Comparison of ENCODE assay signal across 24 cellular contexts in genomic region chr7:64099656-64100531, GRCh38. TPM values are rescaled to one million over a fixed set of nuclear protein-coding genes. Genes with fewer than 3 reads are reported as not detected.
DNase-seq lines count a peak whose midpoint lies in the region; ATAC-seq and TF ChIP-seq lines count a peak whose summit lies in the region.
"Had no signal": no experiment of that assay in that cellular context is flagged by ENCODE, and none has a peak within 500 bp of the region (broad histone marks: within the 10 kb centered on the region; RNA-seq: fewer than 3 reads in every experiment).

No MANE protein-coding gene starts in this region.

- no peak overlapping the region for H3K27ac ChIP-seq in right cardiac atrium (ENCODE audit: low read length)
- H3K27ac ChIP-seq in suprapubic skin: no peak overlapping the region
- H3K27ac ChIP-seq: BLaER1 had no signal

- no peak for TF ChIP-seq POLR2A in suprapubic skin (IDR thresholded peaks at IDR 0.05)

- no peaks in the 10 kb centered on the region for H3K36me3 ChIP-seq in suprapubic skin
- H3K36me3 ChIP-seq: BLaER1 had no signal

- H3K27me3 ChIP-seq in right cardiac atrium (ENCODE audit: control insufficient read depth, insufficient read depth) (no peaks in the 10 kb centered on the region), suprapubic skin (no peaks in the 10 kb centered on the region)
- H3K27me3 ChIP-seq: BLaER1 had no signal

- H3K9me3 ChIP-seq in right cardiac atrium (ENCODE audit: control insufficient read depth, low read length) (peaks cover 7% of the 10 kb centered on the region), suprapubic skin (peaks cover 43% of the 10 kb centered on the region)

- intact Hi-C loops in cardiac septum (cut with DNase I) (no loop called here), right cardiac atrium (cut with DNase I) (loop anchor here in 1 of 4 donors (10.0 kb wide), 1 partner anchor 215 kb away; no protein-coding TSS in a partner anchor)

- H3K4me1 ChIP-seq in right cardiac atrium (ENCODE audit: control insufficient read depth, insufficient read depth, low read length): no peaks in the 10 kb centered on the region
- H3K4me1 ChIP-seq in suprapubic skin: no peaks in the 10 kb centered on the region
- H3K4me1 ChIP-seq: BLaER1 had no signal

- DNase-seq in cardiac septum (ENCODE audit: low spot score) (peak; percentile 57), right cardiac atrium (no peak), mesenteric fat pad (ENCODE audit: low spot score) (peak; percentile 79), suprapubic skin (ENCODE audit: low spot score in 2 of 2) (peak; percentile 28 to 67), ACHN (no peak)
- no peak for DNase-seq in activated CD8-positive, alpha-beta memory T cell treated with anti-CD3 and anti-CD28 coated beads, Interleukin-2, amount 50 U/mL, for 48 hours
- DNase-seq: CD4-positive, CD25-positive, alpha-beta regulatory T cell; Karpas-422; NCI-H1105; NCI-H146; NCI-H1930; NCI-H2107; NCI-H446 treated with DMSO at 0.1 percent for 48 hours; NCI-H526; NCI-H82; Right ventricle myocardium superior; RPMI8226 had no signal

- H3K4me3 ChIP-seq in right cardiac atrium (ENCODE audit: low read length): no peak overlapping the region
- no peak overlapping the region for H3K4me3 ChIP-seq in suprapubic skin
- H3K4me3 ChIP-seq: BLaER1 had no signal

- 32% methylated on average over 59 of the region's 59 CpGs for WGBS in right cardiac atrium
- 71% methylated on average over 9 of the region's 59 CpGs for WGBS in suprapubic skin

- in situ Hi-C loops in ACHN (cut with HindIII; ENCODE audit: low pct_ligation_motif_present, low pct_unique_long_range_greater_than_20kb, low sequenced_read_pairs): no loop called here

- no peak for TF ChIP-seq EP300 in suprapubic skin (IDR thresholded peaks at IDR 0.05)

- no peak for TF ChIP-seq CTCF in suprapubic skin (IDR thresholded peaks at IDR 0.05)

- ATAC-seq in right cardiac atrium: no peak
- no peak for ATAC-seq in HG03095 (IDR thresholded peaks at IDR 0.05; ENCODE audit: unreplicated experiment)
- ATAC-seq: HepG2 had no signal

RNA-seq across cellular contexts. Expression of gene ZNF727, which starts 54.7 kb away (rescaled TPM):
- total RNA-seq in cardiac septum (1.4 TPM), right cardiac atrium (1 to 10 TPM; 1.7 to 3.2 (median 2.9) TPM), mesenteric fat pad (4.1 TPM), suprapubic skin (1 to 10 TPM in 3 of 4 donors, under 1 TPM in 1; 0.76 to 2.8 (median 1.5) TPM)
- polyA plus RNA-seq in right cardiac atrium: 0.43 TPM
- total RNA-seq: A172; CD4-positive, CD25-positive, alpha-beta regulatory T cell; HepG2; HT1080; SK-MEL-5 had no signal
- polyA plus RNA-seq: AG04450, HepG2 had no signal

Comparison
In these comparisons a context has a peak if more than half of its experiments do, and no peak if none do; other contexts are left out.
1. DNase-seq: peak in cardiac septum (single experiment), mesenteric fat pad (single experiment) and suprapubic skin (2 of 2); none in right cardiac atrium (0 of 3), ACHN (single experiment) and activated CD8-positive, alpha-beta memory T cell treated with anti-CD3 and anti-CD28 coated beads, Interleukin-2, amount 50 U/mL, for 48 hours (single experiment).